13 cellular contexts compared by ENCODE assay signal in genomic region chr21:33025106-33025470, GRCh38. TPM values are rescaled to one million over a fixed set of nuclear protein-coding genes. Genes with fewer than 3 reads are reported as not detected.
DNase-seq lines count a peak whose midpoint lies in the region; ATAC-seq, FAIRE-seq and TF ChIP-seq lines count a peak whose summit lies in the region.
"Had no signal": no experiment of that assay in that cellular context is flagged by ENCODE, and none has a peak within 500 bp of the region (broad histone marks: within the 10 kb centered on the region; RNA-seq: fewer than 3 reads in every experiment).

No MANE protein-coding gene starts in this region.

- peak overlapping the region; percentile 59 for H3K4me2 ChIP-seq in astrocyte (ENCODE audit: low read length)

- peaks cover 21% of the 10 kb centered on the region for H4K20me1 ChIP-seq in astrocyte (ENCODE audit: insufficient read depth, low read length)

- peaks cover 31% of the 10 kb centered on the region for H3K27me3 ChIP-seq in CD4-positive, CD25-positive, alpha-beta regulatory T cell (ENCODE audit: control insufficient read depth, insufficient read depth, low read length)
- H3K27me3 ChIP-seq in astrocyte (ENCODE audit: insufficient read depth, low read length): peaks cover 90% of the 10 kb centered on the region

- H3K4me3 ChIP-seq in CD4-positive, CD25-positive, alpha-beta regulatory T cell (ENCODE audit: low read depth, low read length): no peak overlapping the region
- H3K4me3 ChIP-seq in astrocyte (ENCODE audit: insufficient read depth, low read depth, low read length): no peak overlapping the region

- peaks cover 0 to 2% (median 0%) of the 10 kb centered on the region in 7 donors for H3K9me3 Mint-ChIP-seq in CD4-positive, CD25-positive, alpha-beta regulatory T cell
- peaks cover 6% of the 10 kb centered on the region for H3K9me3 Mint-ChIP-seq in astrocyte (ENCODE audit: unreplicated experiment)

- no peak for ATAC-seq in CD4-positive, CD25-positive, alpha-beta regulatory T cell (ENCODE audit: low read depth in 2 of 2)
- ATAC-seq in HG03039 (IDR thresholded peaks at IDR 0.05; ENCODE audit: unreplicated experiment) (no peak), HG03442 (IDR thresholded peaks at IDR 0.05; ENCODE audit: unreplicated experiment) (no peak)

- TF ChIP-seq CTCF in astrocyte (IDR thresholded peaks at IDR 0.05; ENCODE audit: insufficient read depth, low read depth, low read length): no peak

- POLR2A ChIA-PET in HEK293T (lab: Yijun Ruan, JAX): interaction anchor here (0.6 to 2.4 kb wide), 26 partner anchors 8 to 300 kb away, joined by 3 to 13 read pairs (median 4); partner anchors contain the start of gene IFNAR1

- no peak for DNase-seq in CD4-positive, CD25-positive, alpha-beta regulatory T cell
- peak; percentile 77 for DNase-seq in HEK293T (ENCODE audit: extremely low spot score)
- DNase-seq in astrocyte (ENCODE audit: low read depth): no peak
- DNase-seq in midbrain (lab: John Stamatoyannopoulos, UW): peak; percentile 75
- DNase-seq in GM19240 (ENCODE audit: insufficient read length, low spot score): no peak
- DNase-seq in SHP77 (lab: John Stamatoyannopoulos, UW): no peak
- DNase-seq: dermis blood vessel endothelial cell, NCI-H2107, SW 1271 had no signal

- no peak overlapping the region for H3K9ac ChIP-seq in astrocyte (ENCODE audit: low read length)

- CTCF ChIA-PET in HEK293T (lab: Yijun Ruan, JAX): interaction anchor here (0.6 to 1.4 kb wide), 4 partner anchors 17 to 119 kb away, joined by 3 to 8 read pairs (median 3); no protein-coding TSS in a partner anchor

- H3K27ac ChIP-seq in CD4-positive, CD25-positive, alpha-beta regulatory T cell (ENCODE audit: insufficient read depth, low read length, poor library complexity, severe bottlenecking): no peak overlapping the region
- H3K27ac ChIP-seq in astrocyte (ENCODE audit: low read depth, low read length): no peak overlapping the region

- H3K9me3 ChIP-seq in CD4-positive, CD25-positive, alpha-beta regulatory T cell (ENCODE audit: control insufficient read depth in 2 of 2, low read length in 2 of 2): no peaks in the 10 kb centered on the region
- peaks cover 10% of the 10 kb centered on the region for H3K9me3 ChIP-seq in astrocyte (ENCODE audit: insufficient read depth, low read depth, low read length)

- H3K36me3 ChIP-seq in CD4-positive, CD25-positive, alpha-beta regulatory T cell (ENCODE audit: control insufficient read depth, insufficient read depth, low read length): no peaks in the 10 kb centered on the region
- H3K36me3 ChIP-seq in astrocyte (ENCODE audit: insufficient read depth, low read length): no peaks in the 10 kb centered on the region

- no peaks in the 10 kb centered on the region for H3K79me2 ChIP-seq in astrocyte (ENCODE audit: insufficient read depth, low read length)

- H3K4me1 Mint-ChIP-seq in CD4-positive, CD25-positive, alpha-beta regulatory T cell: peaks cover 7 to 63% (median 24%) of the 10 kb centered on the region in 4 donors
- peaks cover 3% of the 10 kb centered on the region for H3K4me1 Mint-ChIP-seq in astrocyte (ENCODE audit: low read depth, unreplicated experiment)

- peak overlapping the region in 3 of 4 donors; percentile 39 to 60 (median 41) for H3K4me3 Mint-ChIP-seq in CD4-positive, CD25-positive, alpha-beta regulatory T cell
- H3K4me3 Mint-ChIP-seq in astrocyte (ENCODE audit: unreplicated experiment): peak overlapping the region; percentile 91

- FAIRE-seq in astrocyte (lab: Jason Lieb, UNC): no peak

- peaks cover 6% of the 10 kb centered on the region for H3K36me3 Mint-ChIP-seq in CD4-positive, CD25-positive, alpha-beta regulatory T cell
- peaks cover 6% of the 10 kb centered on the region for H3K36me3 Mint-ChIP-seq in astrocyte (ENCODE audit: low read depth, unreplicated experiment)

- peaks cover 52% of the 10 kb centered on the region for H3K4me1 ChIP-seq in CD4-positive, CD25-positive, alpha-beta regulatory T cell (ENCODE audit: control insufficient read depth, insufficient read depth, low read length, poor library complexity, severe bottlenecking)
- no peaks in the 10 kb centered on the region for H3K4me1 ChIP-seq in astrocyte (ENCODE audit: insufficient read depth, low read length)

- peak overlapping the region; percentile 18 for H2AFZ ChIP-seq in astrocyte (ENCODE audit: low read depth, low read length)

- peaks cover 87% of the 10 kb centered on the region for H3K27me3 Mint-ChIP-seq in CD4-positive, CD25-positive, alpha-beta regulatory T cell
- H3K27me3 Mint-ChIP-seq in astrocyte (ENCODE audit: low read depth, unreplicated experiment): peaks cover 50% of the 10 kb centered on the region

- peak overlapping the region in 1 of 3 donors; percentile 76 for H3K27ac Mint-ChIP-seq in CD4-positive, CD25-positive, alpha-beta regulatory T cell
- H3K27ac Mint-ChIP-seq in astrocyte (ENCODE audit: unreplicated experiment): no peak overlapping the region

TF ChIP-seq in HEK293T, 16 proteins besides CTCF, POLR2A, EP300 and RAD21:
- TF ChIP-seq L3MBTL2 (conservative IDR thresholded peaks at IDR 0.05): peak; percentile 72
- TF ChIP-seq HDGF (IDR thresholded peaks at IDR 0.05; ENCODE audit: borderline replicate concordance): no peak

RNA-seq across cellular contexts. Expression of gene OLIG2, which starts 0.6 kb away (rescaled TPM):
- total RNA-seq in CD4-positive, CD25-positive, alpha-beta regulatory T cell: not detected
- not detected for polyA plus RNA-seq in CD4-positive, CD25-positive, alpha-beta regulatory T cell
- total RNA-seq in astrocyte: 2.5 and 2.6 TPM in 2 replicates
- total RNA-seq: dermis blood vessel endothelial cell, HT-29, omental fat pad had no signal

RNA-seq across cellular contexts. Expression of gene OLIG1, which starts 44.9 kb away (rescaled TPM):
- total RNA-seq in CD4-positive, CD25-positive, alpha-beta regulatory T cell: not detected
- polyA plus RNA-seq in CD4-positive, CD25-positive, alpha-beta regulatory T cell: not detected
- total RNA-seq in astrocyte: not detected in 2 replicates
- total RNA-seq: dermis blood vessel endothelial cell, HT-29, omental fat pad had no signal

Comparison
In these comparisons a context has a peak if more than half of its experiments do, and no peak if none do; other contexts are left out.
1. DNase-seq: peak in HEK293T (single experiment) and midbrain (single experiment); none in CD4-positive, CD25-positive, alpha-beta regulatory T cell (0 of 3), astrocyte (single experiment), GM19240 (single experiment) and SHP77 (0 of 2).